10 cellular contexts compared by ENCODE assay signal in genomic region chr13:92745233-92745632, GRCh38.
"Had no signal": no experiment of that assay in that cellular context is flagged by ENCODE, and none has a peak within 500 bp of the region (broad histone marks: within the 10 kb centered on the region; RNA-seq: fewer than 3 reads in every experiment).

No MANE protein-coding gene starts in this region.

- DNase-seq: activated CD4-positive, alpha-beta T cell treated with anti-CD3 and anti-CD28 coated beads for 48 hours; activated CD8-positive, alpha-beta T cell treated with anti-CD3 and anti-CD28 coated beads for 36 hours; activated effector memory CD4-positive, alpha-beta T cell treated with Interleukin-2 at 50 U/mL for 16 hours; activated naive CD4-positive, alpha-beta T cell treated with anti-CD3 and anti-CD28 coated beads, Interleukin-2, amount 50 U/mL, for 16 hours; activated T-cell treated with anti-CD3 and anti-CD28 coated beads, Interleukin-2, amount 50 U/mL, for 4 hours; hypothalamus; left ventricle myocardium superior; mesendoderm; posterior cingulate gyrus; retina had no signal
